ENCODE assay signal across 1 cellular context in genomic region chr10:11581213-11581612, GRCh38.
TF ChIP-seq lines count a peak whose summit lies in the region.

No MANE protein-coding gene starts in this region.

TF ChIP-seq in GM12878, 131 proteins besides CTCF, POLR2A, EP300 and RAD21 (continued from another document):
- no peak for TF ChIP-seq ZNF687 (IDR thresholded peaks at IDR 0.05)
